ENCODE assay signal across 12 cellular contexts in the genomic region with DNA sequence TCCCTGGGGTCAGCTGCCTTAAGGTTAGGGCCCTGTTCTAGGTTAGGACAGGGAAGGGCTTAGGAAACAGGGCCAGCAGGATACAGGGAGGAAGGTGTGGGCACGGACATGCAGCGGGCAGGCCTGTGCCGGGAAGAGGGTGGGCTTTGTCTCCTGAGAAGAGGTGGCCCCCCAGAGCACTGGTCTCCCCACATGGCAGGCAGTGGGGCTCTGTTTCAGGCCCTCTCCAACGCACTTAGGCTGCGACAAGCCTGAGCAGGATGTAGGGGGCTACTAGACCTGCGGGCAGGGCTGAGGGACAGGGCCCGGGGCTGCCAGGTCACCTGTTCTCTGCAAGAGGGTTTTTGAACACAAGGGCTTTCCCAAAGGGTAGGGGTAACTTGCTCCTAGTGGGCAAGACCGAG. TPM values are rescaled to one million over a fixed set of nuclear protein-coding genes. Genes with fewer than 3 reads are reported as not detected.
DNase-seq lines count a peak whose midpoint lies in the region; ATAC-seq and TF ChIP-seq lines count a peak whose summit lies in the region.
"Had no signal": no experiment of that assay in that cellular context is flagged by ENCODE, and none has a peak within 500 bp of the region (broad histone marks: within the 10 kb centered on the region; RNA-seq: fewer than 3 reads in every experiment).

No MANE protein-coding gene starts in this region.

- H3K27ac Mint-ChIP-seq in activated T-helper 17 cell treated with anti-CD3 and anti-CD28 coated beads, Interleukin-2, amount 50 U/mL, for 72 hours: peak overlapping the region; percentile 87

- H3K4me1 Mint-ChIP-seq in activated T-helper 17 cell treated with anti-CD3 and anti-CD28 coated beads, Interleukin-2, amount 50 U/mL, for 72 hours: peaks cover 77% of the 10 kb centered on the region

- no peak for TF ChIP-seq CTCF in lung (IDR thresholded peaks at IDR 0.05; ENCODE audit: control extremely low read depth, extremely low read depth)
- no peak for TF ChIP-seq CTCF in upper lobe of right lung (IDR thresholded peaks at IDR 0.05)

- peaks cover 47% of the 10 kb centered on the region for H3K36me3 Mint-ChIP-seq in activated T-helper 17 cell treated with anti-CD3 and anti-CD28 coated beads, Interleukin-2, amount 50 U/mL, for 72 hours (ENCODE audit: low read depth)

- DNase-seq in Right ventricle myocardium inferior (ENCODE audit: missing footprints) (peak; percentile 25), left ventricle myocardium superior (no peak), lung (ENCODE audit: low spot score) (no peak), upper lobe of right lung (peak; percentile 61), NCI-H2196 (lab: John Stamatoyannopoulos, UW; ENCODE audit: unreplicated experiment) (no peak)
- DNase-seq: Caco-2; central memory CD4-positive, alpha-beta T cell; NK-92 treated with Interleukin-12 subunit alpha and Interleukin-12 subunit beta, amount 100 ng/mL, for 24 hours had no signal

- H3K4me3 Mint-ChIP-seq in activated T-helper 17 cell treated with anti-CD3 and anti-CD28 coated beads, Interleukin-2, amount 50 U/mL, for 72 hours: peak overlapping the region; percentile 81

- no peaks in the 10 kb centered on the region for H3K27me3 ChIP-seq in lung (ENCODE audit: control insufficient read depth, insufficient read depth)
- H3K27me3 ChIP-seq in upper lobe of right lung: no peaks in the 10 kb centered on the region

- H3K4me3 ChIP-seq in lung: no peak overlapping the region
- no peak overlapping the region for H3K4me3 ChIP-seq in upper lobe of right lung

- no peaks in the 10 kb centered on the region for H3K27me3 Mint-ChIP-seq in activated T-helper 17 cell treated with anti-CD3 and anti-CD28 coated beads, Interleukin-2, amount 50 U/mL, for 72 hours

- H3K27ac ChIP-seq in lung (ENCODE audit: low read depth in 1 of 2, low read length in 1 of 2) (peak overlapping the region; percentile 42 to 89), upper lobe of right lung (peak overlapping the region; percentile 92)
- H3K27ac ChIP-seq: VCaP had no signal

- 65 to 68% methylated on average over 6 to 8 of the region's 8 CpGs for WGBS in lung, 2 donors

- H3K9me3 Mint-ChIP-seq in activated T-helper 17 cell treated with anti-CD3 and anti-CD28 coated beads, Interleukin-2, amount 50 U/mL, for 72 hours: no peaks in the 10 kb centered on the region

- H3K36me3 ChIP-seq in lung (ENCODE audit: control insufficient read depth in 2 of 2, insufficient read depth in 2 of 2, low read length in 2 of 2) (peaks cover 0 to 1% of the 10 kb centered on the region in 2 donors), upper lobe of right lung (peaks cover 7% of the 10 kb centered on the region)

- intact Hi-C loops in Right ventricle myocardium inferior (cut with DNase I) (loop anchor here (10.0 kb wide), 1 partner anchor 125 kb away; no protein-coding TSS in a partner anchor), left ventricle myocardium superior (cut with micrococcal nuclease) (no loop called here), upper lobe of right lung (cut with DNase I) (no loop called here)

- no peak for ATAC-seq in Right ventricle myocardium inferior
- ATAC-seq in left ventricle myocardium superior: no peak
- ATAC-seq in activated T-helper 17 cell treated with anti-CD3 and anti-CD28 coated beads, Interleukin-2, amount 50 U/mL, for 72 hours (replicated peaks): no peak
- no peak for ATAC-seq in lung (ENCODE audit: insufficient read depth, low FRiP score)
- no peak for ATAC-seq in upper lobe of right lung
- ATAC-seq in GM21786 (IDR thresholded peaks at IDR 0.05; ENCODE audit: unreplicated experiment): no peak
- ATAC-seq in HG02610 (IDR thresholded peaks at IDR 0.05; ENCODE audit: unreplicated experiment): no peak

- H3K9me3 ChIP-seq in lung (ENCODE audit: control insufficient read depth in 2 of 2, insufficient read depth in 1 of 2, low read length in 1 of 2) (no peaks in the 10 kb centered on the region), upper lobe of right lung (no peaks in the 10 kb centered on the region)
- H3K9me3 ChIP-seq: Caco-2 had no signal

- H3K4me1 ChIP-seq in lung (ENCODE audit: control insufficient read depth in 2 of 2, insufficient read depth in 2 of 2, low read length in 2 of 2) (peaks cover 61 to 75% of the 10 kb centered on the region in 2 donors), upper lobe of right lung (peaks cover 100% of the 10 kb centered on the region)

RNA-seq across cellular contexts. Expression of gene KLF13, which starts 33.5 kb away (rescaled TPM):
- total RNA-seq in Right ventricle myocardium inferior: 63.4 TPM
- 85.3 TPM for total RNA-seq in left ventricle myocardium superior
- 100 to 1,000 TPM; 101 to 119 TPM for total RNA-seq in activated T-helper 17 cell treated with anti-CD3 and anti-CD28 coated beads, Interleukin-2, amount 50 U/mL, for 72 hours
- 100 to 1,000 TPM in 1 of 2 donors, 10 to 100 TPM in 1; 38.3 to 157 TPM for total RNA-seq in lung
- polyA plus RNA-seq in lung: 10 to 100 TPM; 47.1 to 63.2 TPM
- 176 TPM for total RNA-seq in upper lobe of right lung

Comparison
In these comparisons a context has a peak if more than half of its experiments do, and no peak if none do; other contexts are left out.
1. DNase-seq: peak in Right ventricle myocardium inferior (single experiment) and upper lobe of right lung (single experiment); none in left ventricle myocardium superior (single experiment), lung (single experiment) and NCI-H2196 (single experiment).